11 cellular contexts compared by ENCODE assay signal in genomic region chr19:13890136-13890535, GRCh38. TPM values are rescaled to one million over a fixed set of nuclear protein-coding genes. Genes with fewer than 3 reads are reported as not detected.
"Had no signal": no experiment of that assay in that cellular context is flagged by ENCODE, and none has a peak within 500 bp of the region (broad histone marks: within the 10 kb centered on the region; RNA-seq: fewer than 3 reads in every experiment).

No MANE protein-coding gene starts in this region.

- H3K4me3 ChIP-seq: GM23338, HAP-1 had no signal

- H2AFZ ChIP-seq: GM23338 had no signal

- H3K36me3 ChIP-seq: HAP-1 had no signal

- H3K9ac ChIP-seq: KMS-11 had no signal

- FAIRE-seq: HTR-8/SVneo had no signal

- H3K4me3 Mint-ChIP-seq: GM23338, HFFc6 had no signal

- H3K4me1 ChIP-seq: HAP-1 had no signal

- H3K27ac Mint-ChIP-seq: GM23338, HFFc6 had no signal

- H3K9me3 Mint-ChIP-seq: GM23338, HFFc6 had no signal

- H3K9me3 ChIP-seq: HAP-1 had no signal

- DNase-seq: H7, HFFc6, IMR-90, KBM-7 had no signal

- H3K27ac ChIP-seq: KMS-11 had no signal

- H3K4me1 Mint-ChIP-seq: GM23338 had no signal

- H3K4me2 ChIP-seq: GM23338, KMS-11 had no signal

- ATAC-seq: GM23338, HCT116 had no signal

RNA-seq across cellular contexts. Expression of gene NANOS3, which starts 13.2 kb away (rescaled TPM):
- total RNA-seq: GM23338, H4, H7, HT-29, IMR-90 had no signal
- polyA plus RNA-seq: GM23338 had no signal

RNA-seq across cellular contexts. Expression of gene PODNL1, which starts 48.1 kb away (rescaled TPM):
- polyA plus RNA-seq: GM23338 had no signal
